In the genomic region with DNA sequence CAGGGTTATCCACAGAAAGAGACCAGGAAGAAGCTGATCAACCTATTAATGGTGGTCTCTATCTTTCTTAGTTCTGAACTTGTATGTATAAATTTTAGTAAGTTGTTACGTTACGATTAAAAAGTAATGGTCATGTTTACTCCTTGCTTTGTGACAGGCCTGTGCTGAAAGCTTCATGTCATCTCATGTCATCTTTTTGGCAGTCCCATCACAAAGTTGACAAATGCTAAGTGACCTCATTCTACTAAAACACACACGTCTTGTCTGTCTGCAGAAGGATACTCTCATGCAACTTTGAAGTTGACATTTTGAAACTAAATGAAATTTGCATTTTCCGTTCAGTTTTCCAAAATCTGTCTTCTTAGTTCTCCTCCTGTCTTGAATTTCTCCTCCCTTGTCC, we compare ENCODE assay signal across 20 cellular contexts.
"Had no signal": no experiment of that assay in that cellular context is flagged by ENCODE, and none has a peak within 500 bp of the region (broad histone marks: within the 10 kb centered on the region; RNA-seq: fewer than 3 reads in every experiment).

No MANE protein-coding gene starts in this region.

- H3K27me3 Mint-ChIP-seq: activated CD4-positive, alpha-beta memory T cell treated with anti-CD3 and anti-CD28 coated beads for 36 hours; activated naive CD8-positive, alpha-beta T cell had no signal

- DNase-seq: activated CD4-positive, alpha-beta memory T cell treated with anti-CD3 and anti-CD28 coated beads for 36 hours; activated CD4-positive, alpha-beta T cell treated with anti-CD3 and anti-CD28 coated beads for 4 hours; activated CD8-positive, alpha-beta memory T cell treated with anti-CD3 and anti-CD28 coated beads, Interleukin-2, amount 50 U/mL, for 4 hours; activated T-cell treated with anti-CD3 and anti-CD28 coated beads, Interleukin-2, amount 50 U/mL, for 1 hour; anterior cingulate cortex; esophagus squamous epithelium; glutamatergic neuron; left lung; lower lobe of right lung; mesenchymal stem cell; pancreas; spleen; stimulated activated naive CD8-positive, alpha-beta T cell treated with anti-CD3 and anti-CD28 coated beads, Interleukin-15, Interleukin-2, amounts not matched to agents 100 U/mL and 50 U/mL, for 24 hours; testis; trophoblast cell had no signal

- ATAC-seq: left lung; lower lobe of right lung; pancreas; stimulated activated naive CD8-positive, alpha-beta T cell treated with anti-CD3 and anti-CD28 coated beads, Interleukin-15, Interleukin-2, amounts not matched to agents 100 U/mL and 50 U/mL, for 24 hours had no signal

- H3K36me3 ChIP-seq: esophagus squamous epithelium, left lung, lower lobe of right lung, pancreas, right atrium auricular region, spleen had no signal

- H3K27ac Mint-ChIP-seq: activated CD4-positive, alpha-beta memory T cell treated with anti-CD3 and anti-CD28 coated beads for 36 hours; activated naive CD8-positive, alpha-beta T cell; activated T-helper 2 cell treated with anti-CD3 and anti-CD28 coated beads, Interferon-gamma antibody, Interleukin-2, Interleukin-4, amounts not matched to agents 10 μg/mL and 5 μg/mL and 100 μg/mL, durations not matched to agents 14 hours and 24 hours and 36 hours; dendritic cell treated with granulocyte-macrophage colony-stimulating factor and Interleukin-4, amounts not matched to agents 40 ng/mL and 50 ng/mL, for 4 days had no signal

- H3K27me3 ChIP-seq: esophagus squamous epithelium, pancreas, right atrium auricular region, spleen, testis had no signal

- H3K9me3 Mint-ChIP-seq: activated CD4-positive, alpha-beta memory T cell treated with anti-CD3 and anti-CD28 coated beads for 36 hours; activated T-helper 2 cell treated with anti-CD3 and anti-CD28 coated beads, Interferon-gamma antibody, Interleukin-2, Interleukin-4, amounts not matched to agents 10 μg/mL and 5 μg/mL and 100 μg/mL, durations not matched to agents 14 hours and 24 hours and 36 hours; central memory CD8-positive, alpha-beta T cell; dendritic cell treated with granulocyte-macrophage colony-stimulating factor and Interleukin-4, amounts not matched to agents 40 ng/mL and 50 ng/mL, for 4 days had no signal

- H3K4me3 Mint-ChIP-seq: activated CD4-positive, alpha-beta memory T cell treated with anti-CD3 and anti-CD28 coated beads for 36 hours; central memory CD8-positive, alpha-beta T cell; dendritic cell treated with granulocyte-macrophage colony-stimulating factor and Interleukin-4, amounts not matched to agents 40 ng/mL and 50 ng/mL, for 4 days had no signal

- H3K27ac ChIP-seq: esophagus squamous epithelium, left lung, lower lobe of right lung, pancreas, right atrium auricular region, spleen, testis had no signal

- H3K4me3 ChIP-seq: esophagus squamous epithelium, left lung, lower lobe of right lung, pancreas, right atrium auricular region, spleen, testis had no signal

- H3K9me3 ChIP-seq: esophagus squamous epithelium, left lung, lower lobe of right lung, pancreas, right atrium auricular region, spleen, testis had no signal

- H3K4me1 ChIP-seq: testis had no signal

- H3K36me3 Mint-ChIP-seq: activated CD4-positive, alpha-beta memory T cell treated with anti-CD3 and anti-CD28 coated beads for 36 hours had no signal
